Comparison of ENCODE assay signal across 8 cellular contexts in genomic region chr5:154610321-154611154, GRCh38.
DNase-seq lines count a peak whose midpoint lies in the region; ATAC-seq and TF ChIP-seq lines count a peak whose summit lies in the region.

No MANE protein-coding gene starts in this region.

- DNase-seq in AG04449 (ENCODE audit: low read depth, low spot score) (no peak), NCI-H2029 (lab: John Stamatoyannopoulos, UW) (peak; percentile 61), cerebellum (ENCODE audit: low spot score) (peak; percentile 35), kidney tubule cell (ENCODE audit: low spot score) (peak; percentile 76)
- peak; percentile 21 to 69 (median 51) for DNase-seq in stimulated activated CD4-positive, alpha-beta T cell treated with anti-CD3 and anti-CD28 coated beads, Interleukin-1b, Interleukin-23, amount 100 ng/mL, for 24 hours (ENCODE audit: low read depth in 4 of 4, low spot score in 1 of 4)

- TF ChIP-seq CTCF in AG04449 (IDR thresholded peaks at IDR 0.05; ENCODE audit: insufficient read depth, low read length, missing control alignments): peak; percentile 98
- TF ChIP-seq CTCF in WI38 (IDR thresholded peaks at IDR 0.05; ENCODE audit: low read depth, low read length): peak; percentile 93

- CTCF ChIA-PET in AG04449 (lab: Yijun Ruan, JAX): interaction anchor here (0.7 to 10.0 kb wide), 14 partner anchors 8 to 635 kb away, joined by 3 to 228 read pairs (median 4); no protein-coding TSS in a partner anchor

- POLR2A ChIA-PET in AG04449 (lab: Yijun Ruan, JAX): no interaction called here

- peak overlapping the region; percentile 36 for H3K4me3 ChIP-seq in AG04449 (ENCODE audit: low read depth, low read length)
- H3K4me3 ChIP-seq in WI38 (ENCODE audit: low read depth, low read length): peak overlapping the region; percentile 34

- ATAC-seq in GM18499 (IDR thresholded peaks at IDR 0.05; ENCODE audit: insufficient read depth, unreplicated experiment): peak; percentile 49
- peak; percentile 90 for ATAC-seq in HG02938 (IDR thresholded peaks at IDR 0.05; ENCODE audit: unreplicated experiment)
